In genomic region chr13:97851269-97851668, GRCh38 we compare ENCODE assay signal across 30 cellular contexts.
A peak's percentile ranks its signal among the peaks of the same experiment; 100 is the strongest.
DNase-seq lines count a peak whose midpoint lies in the region; FAIRE-seq and TF ChIP-seq lines count a peak whose summit lies in the region.
"Had no signal": no experiment of that assay in that cellular context is flagged by ENCODE, and none has a peak within 500 bp of the region (broad histone marks: within the 10 kb centered on the region; RNA-seq: fewer than 3 reads in every experiment).

No MANE protein-coding gene starts in this region.

- H3K4me3 ChIP-seq in fibroblast of mammary gland (ENCODE audit: control insufficient read depth, low read depth, low read length) (no peak overlapping the region), kidney (ENCODE audit: low read length in 2 of 2) (no peak overlapping the region)
- H3K4me3 ChIP-seq: adrenal gland, body of pancreas, lower lobe of right lung, psoas muscle, SJSA1, transverse colon had no signal

- no peaks in the 10 kb centered on the region for H3K36me3 ChIP-seq in kidney (ENCODE audit: control insufficient read depth in 1 of 2, insufficient read depth in 2 of 2, low read length in 2 of 2)
- H3K36me3 ChIP-seq: adrenal gland, lower lobe of right lung, SJSA1, transverse colon had no signal

- TF ChIP-seq CTCF in D721Med (IDR thresholded peaks at IDR 0.05; ENCODE audit: insufficient read depth, missing control alignments) (peak; percentile 1), fibroblast of mammary gland (conservative IDR thresholded peaks at IDR 0.05; ENCODE audit: control insufficient read depth, insufficient read depth, low read depth, low read length) (no peak), kidney (IDR thresholded peaks at IDR 0.05; ENCODE audit: borderline replicate concordance, extremely low read depth, insufficient read depth) (no peak), glutamatergic neuron (IDR thresholded peaks at IDR 0.05; ENCODE audit: partially characterized antibody, unreplicated experiment) (no peak)

- no peaks in the 10 kb centered on the region for H3K36me3 Mint-ChIP-seq in glutamatergic neuron (ENCODE audit: unreplicated experiment)
- H3K36me3 Mint-ChIP-seq: activated naive CD4-positive, alpha-beta T cell treated with anti-CD3 and anti-CD28 coated beads, Interleukin-2, amount 10 ng/mL, durations not matched to agents 7 days and 5 days; CD8-positive, alpha-beta memory T cell; naive thymus-derived CD8-positive, alpha-beta T cell had no signal

- peaks cover 2% of the 10 kb centered on the region for H3K9me3 Mint-ChIP-seq in glutamatergic neuron (ENCODE audit: unreplicated experiment)
- H3K9me3 Mint-ChIP-seq: activated CD4-positive, alpha-beta memory T cell treated with anti-CD3 and anti-CD28 coated beads, Interleukin-2, amount 10 ng/mL, durations not matched to agents 7 days and 5 days; activated naive CD4-positive, alpha-beta T cell treated with anti-CD3 and anti-CD28 coated beads, Interleukin-2, amount 10 ng/mL, durations not matched to agents 7 days and 5 days; CD8-positive, alpha-beta memory T cell; central memory CD8-positive, alpha-beta T cell; H9 had no signal

- H3K27me3 Mint-ChIP-seq in glutamatergic neuron (ENCODE audit: unreplicated experiment): no peaks in the 10 kb centered on the region

- H3K4me1 Mint-ChIP-seq in glutamatergic neuron (ENCODE audit: low read depth, unreplicated experiment): peaks cover 6% of the 10 kb centered on the region
- H3K4me1 Mint-ChIP-seq: activated CD4-positive, alpha-beta memory T cell treated with anti-CD3 and anti-CD28 coated beads, Interleukin-2, amount 10 ng/mL, durations not matched to agents 7 days and 5 days; activated naive CD4-positive, alpha-beta T cell treated with anti-CD3 and anti-CD28 coated beads, Interleukin-2, amount 10 ng/mL, durations not matched to agents 7 days and 5 days; central memory CD8-positive, alpha-beta T cell had no signal

- no peak overlapping the region for H3K27ac Mint-ChIP-seq in glutamatergic neuron (ENCODE audit: unreplicated experiment)
- H3K27ac Mint-ChIP-seq: activated CD4-positive, alpha-beta memory T cell treated with anti-CD3 and anti-CD28 coated beads, Interleukin-2, amount 10 ng/mL, durations not matched to agents 7 days and 5 days; activated naive CD4-positive, alpha-beta T cell treated with anti-CD3 and anti-CD28 coated beads, Interleukin-2, amount 10 ng/mL, durations not matched to agents 7 days and 5 days; H9; naive thymus-derived CD8-positive, alpha-beta T cell had no signal

- DNase-seq in D721Med (ENCODE audit: insufficient read length, low spot score) (peak; percentile 21), HUDEP-2 (lab: John Stamatoyannopoulos, UW; ENCODE audit: unreplicated experiment in 76 of 76) (peak in 50 of 76 experiments; percentile 5 to 67 (median 26)), RPMI7951 (ENCODE audit: low read depth) (peak; percentile 3), fibroblast of mammary gland (ENCODE audit: low read depth) (peak; percentile 15), kidney (no peak), NCI-H748 (lab: John Stamatoyannopoulos, UW; ENCODE audit: unreplicated experiment) (no peak), glutamatergic neuron (no peak), ecto neural progenitor cell (ENCODE audit: low spot score) (no peak)
- DNase-seq: activated CD4-positive, alpha-beta memory T cell treated with anti-CD3 and anti-CD28 coated beads, Interleukin-2, amount 10 ng/mL, durations not matched to agents 7 days and 5 days; activated CD4-positive, CD25-positive, alpha-beta regulatory T cell treated with anti-CD3 and anti-CD28 coated beads, Interleukin-2, amount 50 U/mL, for 72 hours; activated CD8-positive, alpha-beta memory T cell treated with anti-CD3 and anti-CD28 coated beads, Interleukin-2, amount 50 U/mL, for 48 hours; activated naive CD4-positive, alpha-beta T cell treated with anti-CD3 and anti-CD28 coated beads, Interleukin-2, amount 10 ng/mL, durations not matched to agents 7 days and 5 days; adrenal gland; body of pancreas; CD8-positive, alpha-beta memory T cell; H9; lower lobe of right lung; naive thymus-derived CD8-positive, alpha-beta T cell; NCI-H2029; NCI-H526; nucleus accumbens; psoas muscle; RPMI8226; stimulated activated CD4-positive, alpha-beta T cell treated with anti-CD3 and anti-CD28 coated beads, Interleukin-15, amount 100 ng/mL, for 24 hours; stimulated activated CD4-positive, alpha-beta T cell treated with anti-CD3 and anti-CD28 coated beads, Interleukin-4, amount 100 ng/mL, for 4 hours; transverse colon had no signal

- H3K9me3 ChIP-seq in kidney (ENCODE audit: control insufficient read depth in 1 of 2, low read length in 2 of 2): no peaks in the 10 kb centered on the region
- H3K9me3 ChIP-seq: adrenal gland, body of pancreas, lower lobe of right lung, psoas muscle, SJSA1, transverse colon had no signal

- no peak overlapping the region for H3K4me3 Mint-ChIP-seq in glutamatergic neuron (ENCODE audit: unreplicated experiment)
- H3K4me3 Mint-ChIP-seq: activated CD4-positive, alpha-beta memory T cell treated with anti-CD3 and anti-CD28 coated beads, Interleukin-2, amount 10 ng/mL, durations not matched to agents 7 days and 5 days; activated naive CD4-positive, alpha-beta T cell treated with anti-CD3 and anti-CD28 coated beads, Interleukin-2, amount 10 ng/mL, durations not matched to agents 7 days and 5 days; CD8-positive, alpha-beta memory T cell; central memory CD8-positive, alpha-beta T cell; H9; naive thymus-derived CD8-positive, alpha-beta T cell had no signal

- H3K9ac ChIP-seq in kidney (ENCODE audit: low read length in 2 of 2): no peak overlapping the region

- H3K27ac ChIP-seq in kidney (ENCODE audit: low read depth in 2 of 2, low read length in 2 of 2): no peak overlapping the region
- H3K27ac ChIP-seq: adrenal gland, body of pancreas, lower lobe of right lung, psoas muscle, SJSA1, transverse colon had no signal

- H3K4me1 ChIP-seq in kidney (ENCODE audit: control insufficient read depth in 1 of 2, insufficient read depth in 1 of 2, low read depth in 1 of 2, low read length in 2 of 2): peaks cover 0 to 3% of the 10 kb centered on the region in 2 donors
- H3K4me1 ChIP-seq: body of pancreas, psoas muscle had no signal

- peak; percentile 97 for FAIRE-seq in D721Med (lab: Jason Lieb, UNC)
- FAIRE-seq in kidney (lab: Jason Lieb, UNC): no peak
- FAIRE-seq: frontal cortex, GM12892 had no signal

- intact Hi-C loops in kidney (cut with DNase I): no loop called here

Comparison
In these comparisons a context has a peak if more than half of its experiments do, and no peak if none do; other contexts are left out.
1. DNase-seq: peak in D721Med (single experiment), HUDEP-2 (50 of 76), RPMI7951 (single experiment) and fibroblast of mammary gland (single experiment); none in kidney (single experiment), NCI-H748 (single experiment), glutamatergic neuron (single experiment) and ecto neural progenitor cell (single experiment).